Comparison of ENCODE assay signal across 1 cellular context in the genomic region with DNA sequence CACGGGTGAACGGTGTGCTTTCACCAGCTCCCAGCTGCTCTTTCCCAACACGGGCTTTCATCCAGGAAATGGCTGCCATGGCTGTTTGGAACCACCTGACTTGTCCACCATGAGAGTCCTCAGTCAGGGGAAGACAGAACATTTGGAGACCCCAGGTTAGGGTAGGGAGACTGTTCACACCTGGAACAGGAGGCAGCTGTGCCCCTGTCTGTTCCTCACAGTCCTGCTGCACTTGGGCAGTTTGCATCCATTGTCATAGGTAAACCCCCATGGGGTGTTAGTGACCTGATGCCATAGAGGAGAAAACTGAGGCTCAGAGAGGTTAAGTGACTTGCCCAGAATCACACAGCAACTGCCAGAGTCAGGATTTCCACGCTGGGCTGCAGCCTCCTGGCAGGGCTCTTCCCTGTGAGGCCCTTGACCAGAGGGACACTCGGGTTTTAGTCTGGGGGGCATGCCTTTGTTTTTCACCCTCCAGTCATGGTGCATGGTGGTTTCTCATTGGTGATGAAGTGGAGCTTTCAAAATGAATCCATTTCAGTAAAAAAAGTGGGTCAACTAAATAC.
TF ChIP-seq lines count a peak whose summit lies in the region.

No MANE protein-coding gene starts in this region.

TF ChIP-seq in K562, 482 proteins besides CTCF, POLR2A, EP300 and RAD21 (continued from another document):
- TF ChIP-seq, protein P1, sequence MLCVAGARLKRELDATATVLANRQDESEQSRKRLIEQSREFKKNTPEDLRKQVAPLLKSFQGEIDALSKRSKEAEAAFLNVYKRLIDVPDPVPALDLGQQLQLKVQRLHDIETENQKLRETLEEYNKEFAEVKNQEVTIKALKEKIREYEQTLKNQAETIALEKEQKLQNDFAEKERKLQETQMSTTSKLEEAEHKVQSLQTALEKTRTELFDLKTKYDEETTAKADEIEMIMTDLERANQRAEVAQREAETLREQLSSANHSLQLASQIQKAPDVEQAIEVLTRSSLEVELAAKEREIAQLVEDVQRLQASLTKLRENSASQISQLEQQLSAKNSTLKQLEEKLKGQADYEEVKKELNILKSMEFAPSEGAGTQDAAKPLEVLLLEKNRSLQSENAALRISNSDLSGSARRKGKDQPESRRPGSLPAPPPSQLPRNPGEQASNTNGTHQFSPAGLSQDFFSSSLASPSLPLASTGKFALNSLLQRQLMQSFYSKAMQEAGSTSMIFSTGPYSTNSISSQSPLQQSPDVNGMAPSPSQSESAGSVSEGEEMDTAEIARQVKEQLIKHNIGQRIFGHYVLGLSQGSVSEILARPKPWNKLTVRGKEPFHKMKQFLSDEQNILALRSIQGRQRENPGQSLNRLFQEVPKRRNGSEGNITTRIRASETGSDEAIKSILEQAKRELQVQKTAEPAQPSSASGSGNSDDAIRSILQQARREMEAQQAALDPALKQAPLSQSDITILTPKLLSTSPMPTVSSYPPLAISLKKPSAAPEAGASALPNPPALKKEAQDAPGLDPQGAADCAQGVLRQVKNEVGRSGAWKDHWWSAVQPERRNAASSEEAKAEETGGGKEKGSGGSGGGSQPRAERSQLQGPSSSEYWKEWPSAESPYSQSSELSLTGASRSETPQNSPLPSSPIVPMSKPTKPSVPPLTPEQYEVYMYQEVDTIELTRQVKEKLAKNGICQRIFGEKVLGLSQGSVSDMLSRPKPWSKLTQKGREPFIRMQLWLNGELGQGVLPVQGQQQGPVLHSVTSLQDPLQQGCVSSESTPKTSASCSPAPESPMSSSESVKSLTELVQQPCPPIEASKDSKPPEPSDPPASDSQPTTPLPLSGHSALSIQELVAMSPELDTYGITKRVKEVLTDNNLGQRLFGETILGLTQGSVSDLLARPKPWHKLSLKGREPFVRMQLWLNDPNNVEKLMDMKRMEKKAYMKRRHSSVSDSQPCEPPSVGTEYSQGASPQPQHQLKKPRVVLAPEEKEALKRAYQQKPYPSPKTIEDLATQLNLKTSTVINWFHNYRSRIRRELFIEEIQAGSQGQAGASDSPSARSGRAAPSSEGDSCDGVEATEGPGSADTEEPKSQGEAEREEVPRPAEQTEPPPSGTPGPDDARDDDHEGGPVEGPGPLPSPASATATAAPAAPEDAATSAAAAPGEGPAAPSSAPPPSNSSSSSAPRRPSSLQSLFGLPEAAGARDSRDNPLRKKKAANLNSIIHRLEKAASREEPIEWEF (CRISPR knock-in tag; IDR thresholded peaks at IDR 0.05): no peak
- TF ChIP-seq, protein P2, sequence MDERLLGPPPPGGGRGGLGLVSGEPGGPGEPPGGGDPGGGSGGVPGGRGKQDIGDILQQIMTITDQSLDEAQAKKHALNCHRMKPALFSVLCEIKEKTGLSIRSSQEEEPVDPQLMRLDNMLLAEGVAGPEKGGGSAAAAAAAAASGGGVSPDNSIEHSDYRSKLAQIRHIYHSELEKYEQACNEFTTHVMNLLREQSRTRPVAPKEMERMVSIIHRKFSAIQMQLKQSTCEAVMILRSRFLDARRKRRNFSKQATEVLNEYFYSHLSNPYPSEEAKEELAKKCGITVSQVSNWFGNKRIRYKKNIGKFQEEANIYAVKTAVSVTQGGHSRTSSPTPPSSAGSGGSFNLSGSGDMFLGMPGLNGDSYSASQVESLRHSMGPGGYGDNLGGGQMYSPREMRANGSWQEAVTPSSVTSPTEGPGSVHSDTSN (CRISPR knock-in tag; IDR thresholded peaks at IDR 0.05; ENCODE audit: low read depth): no peak
- TF ChIP-seq, protein P2 (tag; conservative IDR thresholded peaks at IDR 0.05; ENCODE audit: low read depth): no peak
- TF ChIP-seq ZFP36 (IDR thresholded peaks at IDR 0.05; ENCODE audit: low read depth, low read length, partially characterized antibody) (peak; percentile 78), GTF2F1 (IDR thresholded peaks at IDR 0.05; ENCODE audit: low read depth, low read length) (no peak), ZNF79 (CRISPR knock-in tag; IDR thresholded peaks at IDR 0.05; ENCODE audit: low read depth) (no peak), TEAD2 (tag; IDR thresholded peaks at IDR 0.05) (no peak), BHLHE40 (IDR thresholded peaks at IDR 0.05; ENCODE audit: low read length) (no peak), FIP1L1 (IDR thresholded peaks at IDR 0.05; ENCODE audit: low read depth, low read length, poor library complexity, severe bottlenecking) (no peak)
- TF ChIP-seq, protein P3, sequence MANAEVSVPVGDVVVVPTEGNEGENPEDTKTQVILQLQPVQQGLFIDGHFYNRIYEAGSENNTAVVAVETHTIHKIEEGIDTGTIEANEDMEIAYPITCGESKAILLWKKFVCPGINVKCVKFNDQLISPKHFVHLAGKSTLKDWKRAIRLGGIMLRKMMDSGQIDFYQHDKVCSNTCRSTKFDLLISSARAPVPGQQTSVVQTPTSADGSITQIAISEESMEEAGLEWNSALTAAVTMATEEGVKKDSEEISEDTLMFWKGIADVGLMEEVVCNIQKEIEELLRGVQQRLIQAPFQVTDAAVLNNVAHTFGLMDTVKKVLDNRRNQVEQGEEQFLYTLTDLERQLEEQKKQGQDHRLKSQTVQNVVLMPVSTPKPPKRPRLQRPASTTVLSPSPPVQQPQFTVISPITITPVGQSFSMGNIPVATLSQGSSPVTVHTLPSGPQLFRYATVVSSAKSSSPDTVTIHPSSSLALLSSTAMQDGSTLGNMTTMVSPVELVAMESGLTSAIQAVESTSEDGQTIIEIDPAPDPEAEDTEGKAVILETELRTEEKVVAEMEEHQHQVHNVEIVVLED (CRISPR knock-in tag; IDR thresholded peaks at IDR 0.05): no peak
- TF ChIP-seq, protein P4, sequence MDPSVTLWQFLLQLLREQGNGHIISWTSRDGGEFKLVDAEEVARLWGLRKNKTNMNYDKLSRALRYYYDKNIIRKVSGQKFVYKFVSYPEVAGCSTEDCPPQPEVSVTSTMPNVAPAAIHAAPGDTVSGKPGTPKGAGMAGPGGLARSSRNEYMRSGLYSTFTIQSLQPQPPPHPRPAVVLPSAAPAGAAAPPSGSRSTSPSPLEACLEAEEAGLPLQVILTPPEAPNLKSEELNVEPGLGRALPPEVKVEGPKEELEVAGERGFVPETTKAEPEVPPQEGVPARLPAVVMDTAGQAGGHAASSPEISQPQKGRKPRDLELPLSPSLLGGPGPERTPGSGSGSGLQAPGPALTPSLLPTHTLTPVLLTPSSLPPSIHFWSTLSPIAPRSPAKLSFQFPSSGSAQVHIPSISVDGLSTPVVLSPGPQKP (CRISPR knock-in tag; IDR thresholded peaks at IDR 0.05): no peak
- TF ChIP-seq, protein P5, sequence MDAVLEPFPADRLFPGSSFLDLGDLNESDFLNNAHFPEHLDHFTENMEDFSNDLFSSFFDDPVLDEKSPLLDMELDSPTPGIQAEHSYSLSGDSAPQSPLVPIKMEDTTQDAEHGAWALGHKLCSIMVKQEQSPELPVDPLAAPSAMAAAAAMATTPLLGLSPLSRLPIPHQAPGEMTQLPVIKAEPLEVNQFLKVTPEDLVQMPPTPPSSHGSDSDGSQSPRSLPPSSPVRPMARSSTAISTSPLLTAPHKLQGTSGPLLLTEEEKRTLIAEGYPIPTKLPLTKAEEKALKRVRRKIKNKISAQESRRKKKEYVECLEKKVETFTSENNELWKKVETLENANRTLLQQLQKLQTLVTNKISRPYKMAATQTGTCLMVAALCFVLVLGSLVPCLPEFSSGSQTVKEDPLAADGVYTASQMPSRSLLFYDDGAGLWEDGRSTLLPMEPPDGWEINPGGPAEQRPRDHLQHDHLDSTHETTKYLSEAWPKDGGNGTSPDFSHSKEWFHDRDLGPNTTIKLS (IDR thresholded peaks at IDR 0.05; ENCODE audit: borderline replicate concordance, low read depth): no peak
